In the genomic region with DNA sequence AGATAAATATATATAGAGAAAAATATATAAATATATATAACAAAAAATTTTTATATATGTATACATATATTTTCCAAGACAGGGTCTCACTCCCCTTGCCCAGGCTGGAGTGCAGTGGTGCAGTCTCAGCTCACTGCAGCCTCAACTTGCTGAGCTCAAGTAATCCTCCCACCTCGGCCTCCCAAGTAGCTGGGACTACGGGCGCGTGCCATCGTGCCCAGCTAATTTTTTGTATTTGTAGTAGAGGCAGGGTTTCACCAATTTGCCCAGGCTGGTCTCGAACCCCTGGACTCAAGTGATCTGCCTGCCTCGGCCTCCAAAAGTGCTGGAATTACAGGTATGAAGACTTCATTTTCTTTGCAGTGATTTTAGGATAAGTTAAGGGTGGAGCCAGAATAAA, we compare ENCODE assay signal across 30 cellular contexts. TPM values are rescaled to one million over a fixed set of nuclear protein-coding genes. Genes with fewer than 3 reads are reported as not detected.
"Had no signal": no experiment of that assay in that cellular context is flagged by ENCODE, and none has a peak within 500 bp of the region (broad histone marks: within the 10 kb centered on the region; RNA-seq: fewer than 3 reads in every experiment).

No MANE protein-coding gene starts in this region.

- ATAC-seq: activated CD8-positive, alpha-beta memory T cell treated with anti-CD3 and anti-CD28 coated beads, Interleukin-2, amount 10 ng/mL, durations not matched to agents 7 days and 5 days; activated CD8-positive, alpha-beta T cell treated with anti-CD3 and anti-CD28 coated beads for 36 hours; activated naive CD4-positive, alpha-beta T cell treated with anti-CD3 and anti-CD28 coated beads, Interleukin-2, amount 50 U/mL, for 72 hours; activated T-cell treated with anti-CD3 and anti-CD28 coated beads, Interleukin-2, amount 50 U/mL, for 4 hours; activated T-cell treated with anti-CD3 and anti-CD28 coated beads, Interleukin-2, amount 50 U/mL, for 72 hours; activated T-helper 17 cell treated with anti-CD3 and anti-CD28 coated beads, Interleukin-2, amount 50 U/mL, for 72 hours; body of pancreas had no signal

- DNase-seq: activated B cell treated with CpG ODN at 0.5 μM for 24 hours; activated CD4-positive, alpha-beta memory T cell treated with anti-CD3 and anti-CD28 coated beads for 36 hours; activated CD4-positive, alpha-beta T cell treated with anti-CD3 and anti-CD28 coated beads for 4 hours; activated CD4-positive, alpha-beta T cell treated with anti-CD3 and anti-CD28 coated beads, Interleukin-2, amount 10 ng/mL, durations not matched to agents 24 days and 14 days; activated CD4-positive, alpha-beta T cell treated with anti-CD3 and anti-CD28 coated beads, Interleukin-2, amount 50 U/mL, for 1 hour; activated CD4-positive, alpha-beta T cell treated with anti-CD3 and anti-CD28 coated beads, Interleukin-2, amount 50 U/mL, for 4 hours; activated CD4-positive, CD25-positive, alpha-beta regulatory T cell treated with anti-CD3 and anti-CD28 coated beads, Interleukin-2, amount 50 U/mL, for 72 hours; activated CD8-positive, alpha-beta memory T cell treated with anti-CD3 and anti-CD28 coated beads, Interleukin-2, amount 10 ng/mL, durations not matched to agents 7 days and 5 days; activated CD8-positive, alpha-beta T cell treated with anti-CD3 and anti-CD28 coated beads for 36 hours; activated effector memory CD4-positive, alpha-beta T cell treated with anti-CD3 and anti-CD28 coated beads, Interleukin-2, amount 50 U/mL, for 16 hours; activated gamma-delta T cell treated with Interleukin-2 at 50 U/mL for 16 hours; activated naive CD4-positive, alpha-beta T cell; activated naive CD4-positive, alpha-beta T cell treated with anti-CD3 and anti-CD28 coated beads for 36 hours; activated naive CD4-positive, alpha-beta T cell treated with anti-CD3 and anti-CD28 coated beads, Interleukin-2, amount 50 U/mL, for 16 hours; activated naive CD8-positive, alpha-beta T cell treated with anti-CD3 and anti-CD28 coated beads for 36 hours; activated T-cell treated with anti-CD3 and anti-CD28 coated beads for 4 hours; activated T-cell treated with anti-CD3 and anti-CD28 coated beads, Interleukin-2, amount 50 U/mL, for 1 hour; activated T-cell treated with anti-CD3 and anti-CD28 coated beads, Interleukin-2, amount 50 U/mL, for 4 hours; activated T-cell treated with anti-CD3 and anti-CD28 coated beads, Interleukin-2, amount 50 U/mL, for 72 hours; amniotic stem cell; aorta; body of pancreas; brain microvascular endothelial cell; central memory CD4-positive, alpha-beta T cell; T-helper 1 cell; T-helper 2 cell; T-helper 9 cell had no signal

RNA-seq across cellular contexts. Expression of a gene that starts 38.9 kb away (rescaled TPM):
- total RNA-seq: activated B cell treated with CpG ODN at 0.5 μM for 24 hours had no signal

RNA-seq across cellular contexts. Expression of a gene that starts 47.9 kb away (rescaled TPM):
- total RNA-seq: activated B cell treated with CpG ODN at 0.5 μM for 24 hours; activated CD4-positive, alpha-beta memory T cell treated with anti-CD3 and anti-CD28 coated beads for 36 hours; activated CD4-positive, alpha-beta T cell treated with anti-CD3 and anti-CD28 coated beads, Interleukin-2, amount 10 ng/mL, durations not matched to agents 24 days and 14 days; activated CD8-positive, alpha-beta memory T cell treated with anti-CD3 and anti-CD28 coated beads, Interleukin-2, amount 10 ng/mL, durations not matched to agents 7 days and 5 days; activated CD8-positive, alpha-beta T cell treated with anti-CD3 and anti-CD28 coated beads for 36 hours; activated naive CD4-positive, alpha-beta T cell treated with anti-CD3 and anti-CD28 coated beads for 36 hours; activated naive CD4-positive, alpha-beta T cell treated with anti-CD3 and anti-CD28 coated beads, Interleukin-2, amount 50 U/mL, for 72 hours; activated naive CD8-positive, alpha-beta T cell treated with anti-CD3 and anti-CD28 coated beads for 36 hours; activated T-helper 1 cell treated with anti-CD3 and anti-CD28 coated beads, Interleukin-12 subunit alpha, Interleukin-12 subunit beta, Interleukin-2, Interleukin-4 antibody, amounts not matched to agents 30 ng/mL and 10 ng/mL and 1 ng/mL, durations not matched to agents 14 hours and 24 hours and 36 hours; activated T-helper 17 cell treated with anti-CD3 and anti-CD28 coated beads, Interleukin-2, amount 50 U/mL, for 72 hours had no signal
